10 cellular contexts compared by ENCODE assay signal in the genomic region with DNA sequence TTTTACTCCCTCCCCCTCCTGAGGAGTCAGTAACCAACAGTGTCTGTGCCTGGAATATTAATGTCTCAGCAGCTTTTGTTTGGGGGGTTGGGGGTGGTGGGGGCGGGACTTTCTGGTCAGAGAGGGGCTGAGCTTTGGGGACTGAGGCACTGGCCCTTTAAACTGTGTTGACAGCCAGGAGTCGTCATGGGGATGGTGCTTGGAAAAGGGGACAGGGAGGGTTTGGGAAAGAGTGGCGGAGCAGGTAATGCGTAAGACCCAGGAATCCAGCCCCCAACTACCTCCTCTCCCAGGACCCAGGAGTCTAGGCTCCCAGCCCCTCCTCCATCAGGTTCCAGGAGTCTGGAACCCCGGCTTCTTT. TPM values are rescaled to one million over a fixed set of nuclear protein-coding genes. Genes with fewer than 3 reads are reported as not detected.
A peak's percentile ranks its signal among the peaks of the same experiment; 100 is the strongest.
DNase-seq lines count a peak whose midpoint lies in the region; ATAC-seq, FAIRE-seq and TF ChIP-seq lines count a peak whose summit lies in the region.
"Had no signal": no experiment of that assay in that cellular context is flagged by ENCODE, and none has a peak within 500 bp of the region (broad histone marks: within the 10 kb centered on the region; RNA-seq: fewer than 3 reads in every experiment).

No MANE protein-coding gene starts in this region.

- POLR2A ChIA-PET in H1 (lab: Charles Lee; ENCODE audit: partially characterized antibody), result interaction anchor here (0.7 to 1.6 kb wide), 7 partner anchors 8 to 99 kb away, joined by 3 to 9 read pairs (median 3); no protein-coding TSS in a partner anchor

- DNase-seq in NT2/D1 (ENCODE audit: low read depth, low spot score), result no peak
- peak in 1 of 2 experiments; percentile 53 for DNase-seq in H1 (ENCODE audit: low read depth in 1 of 2, low spot score in 2 of 2)
- no peak for DNase-seq in mesenchymal stem cell
- DNase-seq in sigmoid colon, result no peak
- DNase-seq in Right ventricle myocardium superior, result no peak
- no peak for DNase-seq in NCI-H1105 treated with DMSO at 0.1 percent for 48 hours (lab: John Stamatoyannopoulos, UW)
- no peak for DNase-seq in NCI-H69 (lab: John Stamatoyannopoulos, UW)
- DNase-seq: COR-L47, SHP77 had no signal

- H4K20me1 ChIP-seq in H1 (replicated peaks in 1 of 2; ENCODE audit: control insufficient read depth in 1 of 2, insufficient read depth in 2 of 2, low read length in 2 of 2), result peaks cover 3 to 4% of the 10 kb centered on the region in 2 experiments

- H3K27me3 ChIP-seq in NT2/D1 (ENCODE audit: insufficient read depth, insufficient read length), result peaks cover 37% of the 10 kb centered on the region
- peaks cover 5 to 26% (median 16%) of the 10 kb centered on the region in 4 experiments for H3K27me3 ChIP-seq in H1 (replicated peaks in 1 of 4; ENCODE audit: control insufficient read depth in 3 of 4, extremely low read depth in 1 of 4, insufficient read depth in 3 of 4, low read length in 3 of 4)
- H3K27me3 ChIP-seq in mesenchymal stem cell (ENCODE audit: control insufficient read depth in 1 of 2, insufficient read depth in 1 of 2, low read length in 2 of 2), result peaks cover 0 to 21% of the 10 kb centered on the region in 2 experiments
- no peaks in the 10 kb centered on the region for H3K27me3 ChIP-seq in sigmoid colon

- ATAC-seq in Right ventricle myocardium superior (ENCODE audit: poor library complexity) (no peak), GM21390 (IDR thresholded peaks at IDR 0.05; ENCODE audit: unreplicated experiment) (no peak)

- H3K4ac ChIP-seq in H1 (replicated peaks; ENCODE audit: insufficient read length, low read depth, low read length) (no peak overlapping the region), mesenchymal stem cell (ENCODE audit: low read depth in 1 of 2, low read length in 2 of 2) (peak overlapping the region in 1 of 2 experiments; percentile 55)

- TF ChIP-seq EP300 in H1 (IDR thresholded peaks at IDR 0.05; ENCODE audit: borderline replicate concordance in 1 of 2, low read depth in 2 of 2, low read length in 2 of 2) (no peak), sigmoid colon (IDR thresholded peaks at IDR 0.05) (no peak)

- peaks cover 15% of the 10 kb centered on the region for H3K23me2 ChIP-seq in H1 (ENCODE audit: low read depth, low read length)

- intact Hi-C loops in sigmoid colon (cut with DNase I), result no loop called here
- intact Hi-C loops in Right ventricle myocardium superior (cut with DNase I), result no loop called here

- H2BK12ac ChIP-seq in H1 (ENCODE audit: low read depth, low read length) (no peak overlapping the region), mesenchymal stem cell (ENCODE audit: low read length in 2 of 2) (peak overlapping the region in 1 of 2 experiments; percentile 55)

- H4K8ac ChIP-seq in H1 (ENCODE audit: extremely low read depth, insufficient read depth, low read length) (no peak overlapping the region), mesenchymal stem cell (ENCODE audit: low read length) (peak overlapping the region; percentile 97)

- H2AK5ac ChIP-seq in H1 (ENCODE audit: low read depth, low read length) (no peak overlapping the region), mesenchymal stem cell (ENCODE audit: low read length, severe bottlenecking) (peak overlapping the region; percentile 94)

- TF ChIP-seq CTCF in H1 (IDR thresholded peaks at IDR 0.05; ENCODE audit: control extremely low read depth in 1 of 3, insufficient read depth in 1 of 3, low read depth in 1 of 3, low read length in 3 of 3) (no peak), sigmoid colon (IDR thresholded peaks at IDR 0.05) (no peak)

- H3K18ac ChIP-seq in H1 (ENCODE audit: extremely low read depth, low read length), result no peak overlapping the region
- H3K18ac ChIP-seq in mesenchymal stem cell (ENCODE audit: low read depth in 1 of 2, low read length in 2 of 2), result no peak overlapping the region

- no peak overlapping the region; the same call in 1 of the 2 replicates for H2BK5ac ChIP-seq in H1 (ENCODE audit: low read depth, low read length)
- no peak overlapping the region for H2BK5ac ChIP-seq in mesenchymal stem cell (ENCODE audit: low read depth, low read length, poor library complexity, severe bottlenecking)

- no peaks in the 10 kb centered on the region for H3K79me2 ChIP-seq in H1 (ENCODE audit: control insufficient read depth in 1 of 2, insufficient read depth in 2 of 2, low read length in 2 of 2)

- H2BK20ac ChIP-seq in H1 (ENCODE audit: low read length), result no peak overlapping the region

- 10% methylated on average over 5 of the region's 5 CpGs; no CpG with 5 or more reads in 1 of the 2 experiments for WGBS in H1 (ENCODE audit: extremely low coverage in 1 of 2, insufficient coverage in 1 of 2, insufficient read length in 1 of 2, insufficient replicate concordance in 2 of 2, low coverage in 1 of 2, low lambda C conversion rate in 2 of 2, missing lambda C conversion rate in 1 of 2), 2 experiments
- 62% methylated on average over 4 of the region's 5 CpGs for WGBS in mesenchymal stem cell
- 40 to 56% methylated on average over 5 of the region's 5 CpGs for WGBS in sigmoid colon, 2 donors

- FAIRE-seq in H1 (lab: Jason Lieb, UNC), result no peak

- no peak overlapping the region for H3K56ac ChIP-seq in H1 (replicated peaks; ENCODE audit: insufficient read length, low read depth, low read length)

- H3K79me1 ChIP-seq in H1 (ENCODE audit: low read depth, low read length) (peaks cover 2% of the 10 kb centered on the region; the same call in 1 of the 2 replicates), mesenchymal stem cell (replicated peaks; ENCODE audit: low read length, poor library complexity, severe bottlenecking) (peaks cover 22% of the 10 kb centered on the region)

- H3K36me3 ChIP-seq in NT2/D1 (ENCODE audit: insufficient read depth, insufficient read length, low read length), result peaks cover 3% of the 10 kb centered on the region
- H3K36me3 ChIP-seq in H1 (ENCODE audit: control insufficient read depth in 2 of 4, insufficient read depth in 4 of 4, low read length in 3 of 4), result no peaks in the 10 kb centered on the region
- no peaks in the 10 kb centered on the region for H3K36me3 ChIP-seq in mesenchymal stem cell (ENCODE audit: control insufficient read depth in 1 of 2, insufficient read depth in 2 of 2, low read depth in 1 of 2, low read length in 2 of 2)
- H3K36me3 ChIP-seq in sigmoid colon, result no peaks in the 10 kb centered on the region

- H2AFZ ChIP-seq in H1 (ENCODE audit: low read length), result no peak overlapping the region
- peak overlapping the region; percentile 72 for H2AFZ ChIP-seq in mesenchymal stem cell (ENCODE audit: low read depth, low read length)

- H3K4me3 ChIP-seq in NT2/D1 (ENCODE audit: insufficient read length, low read depth) (peak overlapping the region; percentile 42), H1 (ENCODE audit: extremely low read depth in 1 of 4, insufficient read depth in 2 of 4, low read depth in 3 of 4, low read length in 4 of 4) (peak overlapping the region; percentile 43 to 66 (median 59)), mesenchymal stem cell (ENCODE audit: insufficient read depth in 1 of 2, low read depth in 1 of 2, low read length in 2 of 2) (peak overlapping the region; percentile 23 to 28), sigmoid colon (peak overlapping the region; percentile 5 to 33 (median 20))

- TF ChIP-seq POLR2A in H1 (IDR thresholded peaks at IDR 0.05; ENCODE audit: control extremely low read depth in 1 of 2, low read depth in 2 of 2, low read length in 2 of 2) (no peak), sigmoid colon (IDR thresholded peaks at IDR 0.05) (no peak)

- H3K4me2 ChIP-seq in H1 (ENCODE audit: insufficient read depth in 1 of 2, low read depth in 2 of 2, low read length in 2 of 2) (peak overlapping the region; percentile 81 to 91), mesenchymal stem cell (ENCODE audit: low read length, poor library complexity, severe bottlenecking) (peak overlapping the region; percentile 86)

- TF ChIP-seq RAD21 in H1 (IDR thresholded peaks at IDR 0.05 in 1 of 2, conservative IDR thresholded peaks at IDR 0.05 in 1 of 2; ENCODE audit: low read depth in 2 of 2, low read length in 2 of 2), result no peak

- H3K14ac ChIP-seq in H1 (ENCODE audit: insufficient read length), result no peak overlapping the region
- H3K14ac ChIP-seq in mesenchymal stem cell (ENCODE audit: low read length in 2 of 2), result peak overlapping the region in 1 of 2 experiments; percentile 87

- H3K27ac ChIP-seq in H1 (ENCODE audit: low read depth, low read length) (no peak overlapping the region), mesenchymal stem cell (ENCODE audit: low read length, poor library complexity, severe bottlenecking) (no peak overlapping the region), sigmoid colon (peak overlapping the region; percentile 41 to 64 (median 60))

- H3K9ac ChIP-seq in NT2/D1 (ENCODE audit: insufficient read length, low read depth) (peak overlapping the region; percentile 72), H1 (replicated peaks in 1 of 4; ENCODE audit: extremely low read depth in 1 of 4, low read depth in 3 of 4, low read length in 3 of 4) (peak overlapping the region in 2 of 4 experiments; percentile 54 to 71; a peak in 3 of 7 replicates), mesenchymal stem cell (ENCODE audit: low read length) (peak overlapping the region; percentile 67)

- no peak overlapping the region for H4K5ac ChIP-seq in H1 (ENCODE audit: insufficient read length, low read depth, low read length)

- H4K91ac ChIP-seq in H1 (replicated peaks; ENCODE audit: insufficient read length, low read length) (no peak overlapping the region), mesenchymal stem cell (ENCODE audit: low read length) (peak overlapping the region; percentile 94)

- no peaks in the 10 kb centered on the region for H3K9me3 ChIP-seq in NT2/D1 (ENCODE audit: insufficient read depth, low read length)
- no peaks in the 10 kb centered on the region for H3K9me3 ChIP-seq in H1 (ENCODE audit: insufficient read depth in 2 of 2, low read depth in 1 of 2, low read length in 1 of 2)
- H3K9me3 ChIP-seq in mesenchymal stem cell (ENCODE audit: control insufficient read depth, low read length), result no peaks in the 10 kb centered on the region
- no peaks in the 10 kb centered on the region for H3K9me3 ChIP-seq in sigmoid colon

- H2BK120ac ChIP-seq in H1 (replicated peaks; ENCODE audit: low read depth, low read length) (no peak overlapping the region), mesenchymal stem cell (ENCODE audit: low read depth, low read length) (peak overlapping the region; percentile 81)

- H3K23ac ChIP-seq in H1 (ENCODE audit: insufficient read length) (no peak overlapping the region), mesenchymal stem cell (ENCODE audit: low read length in 2 of 2) (no peak overlapping the region)

- H3K4me1 ChIP-seq in NT2/D1 (ENCODE audit: insufficient read depth, insufficient read length) (peaks cover 2% of the 10 kb centered on the region), H1 (replicated peaks in 1 of 4; ENCODE audit: control insufficient read depth in 3 of 4, insufficient read depth in 4 of 4, low read length in 3 of 4) (peaks cover 9 to 25% (median 17%) of the 10 kb centered on the region in 4 experiments), mesenchymal stem cell (ENCODE audit: control insufficient read depth, insufficient read depth, low read depth, low read length) (peaks cover 32% of the 10 kb centered on the region), sigmoid colon (peaks cover 0 to 9% (median 4%) of the 10 kb centered on the region in 4 donors)

- H2BK15ac ChIP-seq in H1 (ENCODE audit: low read length) (no peak overlapping the region), mesenchymal stem cell (ENCODE audit: low read depth, poor library complexity, severe bottlenecking) (no peak overlapping the region)

- CTCF ChIA-PET in H1 (lab: Charles Lee; ENCODE audit: partially characterized antibody), result interaction anchor here (1.2 to 3.5 kb wide), 4 partner anchors 9 to 80 kb away, joined by 3 to 22 read pairs (median 4); no protein-coding TSS in a partner anchor

RNA-seq across cellular contexts. Expression of gene CADM4, which starts 5.2 kb away (rescaled TPM):
- 23.1 and 25.0 TPM in 2 replicates for total RNA-seq in H1 (2021; fragmentation: NEBNext Ultra II Directional; extraction: Animal tissue kit (Norgen Biotek cat#: 25700))
- polyA plus RNA-seq in H1 (2011; rRNA removed) (13.5 and 20.7 TPM in 2 replicates), sigmoid colon (1 to 10 TPM in 2 of 3 donors, under 1 TPM in 1; 0.92 to 5.7 (median 1.2) TPM)
- 13.8 TPM for polyA plus RNA-seq in H1 (2011; cell fraction: cytosol; rRNA removed)
- 16.9 TPM for polyA plus RNA-seq in H1 (2011; cell fraction: nucleus; rRNA removed)
- polyA plus RNA-seq in H1 (2012, experiment 1 of 2), result 20.2 to 29.4 TPM (median 26.6 TPM) in 4 replicates
- 12.6 TPM for polyA plus RNA-seq in H1 (2012, experiment 2 of 2)
- 33.6 TPM for polyA plus RNA-seq in H1 (2013, experiment 1 of 2)
- 39.6 TPM for polyA plus RNA-seq in H1 (2013, experiment 2 of 2)
- 6.4 and 8.3 TPM in 2 replicates for polyA minus RNA-seq in H1 (2011; rRNA and poly(A)+ RNA removed)
- 9.4 TPM for polyA minus RNA-seq in H1 (2011; cell fraction: cytosol; rRNA and poly(A)+ RNA removed)
- polyA minus RNA-seq in H1 (2011; cell fraction: nucleus; rRNA and poly(A)+ RNA removed), result 3.7 TPM
- 6.9 TPM for polyA plus RNA-seq in mesenchymal stem cell (2013, experiment 1 of 2)
- 6.5 TPM for polyA plus RNA-seq in mesenchymal stem cell (2013, experiment 2 of 2)
- total RNA-seq in sigmoid colon (10 to 100 TPM; 16.4 to 21.7 (median 19.7) TPM), Right ventricle myocardium superior (8.0 TPM)

RNA-seq across cellular contexts. Expression of gene ZNF428, which starts 15.1 kb away (rescaled TPM):
- 16.7 and 19.5 TPM in 2 replicates for total RNA-seq in H1 (2021; fragmentation: NEBNext Ultra II Directional; extraction: Animal tissue kit (Norgen Biotek cat#: 25700))
- polyA plus RNA-seq in H1 (2011; rRNA removed) (7.8 and 15.5 TPM in 2 replicates), sigmoid colon (10 to 100 TPM; 18.0 to 40.2 (median 33.6) TPM)
- 14.5 TPM for polyA plus RNA-seq in H1 (2011; cell fraction: cytosol; rRNA removed)
- polyA plus RNA-seq in H1 (2011; cell fraction: nucleus; rRNA removed), result 16.4 TPM
- polyA plus RNA-seq in H1 (2012, experiment 1 of 2), result 15.6 to 23.2 TPM (median 22.3 TPM) in 4 replicates
- 13.0 TPM for polyA plus RNA-seq in H1 (2012, experiment 2 of 2)
- 6.0 TPM for polyA plus RNA-seq in H1 (2013, experiment 1 of 2)
- 5.6 TPM for polyA plus RNA-seq in H1 (2013, experiment 2 of 2)
- polyA minus RNA-seq in H1 (2011; rRNA and poly(A)+ RNA removed), result 1.1 and 2.2 TPM in 2 replicates
- 5.4 TPM for polyA minus RNA-seq in H1 (2011; cell fraction: cytosol; rRNA and poly(A)+ RNA removed)
- polyA minus RNA-seq in H1 (2011; cell fraction: nucleus; rRNA and poly(A)+ RNA removed), result 6.6 TPM
- 22.9 TPM for polyA plus RNA-seq in mesenchymal stem cell (2013, experiment 1 of 2)
- polyA plus RNA-seq in mesenchymal stem cell (2013, experiment 2 of 2), result 23.3 TPM
- total RNA-seq in sigmoid colon (10 to 100 TPM; 22.5 to 39.6 (median 35.6) TPM), Right ventricle myocardium superior (32.5 TPM)

RNA-seq across cellular contexts. Expression of gene SRRM5, which starts 22.6 kb away (rescaled TPM):
- 0.11 and 0.25 TPM in 2 replicates for total RNA-seq in H1 (2021; fragmentation: NEBNext Ultra II Directional; extraction: Animal tissue kit (Norgen Biotek cat#: 25700))
- polyA plus RNA-seq in H1 (2011; rRNA removed), result 0.06 and 0.16 TPM in 2 replicates
- polyA plus RNA-seq in H1 (2011; cell fraction: cytosol; rRNA removed), result 0.25 TPM
- 0.51 TPM for polyA plus RNA-seq in H1 (2011; cell fraction: nucleus; rRNA removed)
- 0.28 to 0.32 TPM (median 0.29 TPM) in 4 replicates for polyA plus RNA-seq in H1 (2012, experiment 1 of 2)
- 0.07 TPM for polyA plus RNA-seq in H1 (2012, experiment 2 of 2)
- polyA plus RNA-seq in H1 (2013, experiment 1 of 2), result 0.22 TPM
- polyA plus RNA-seq in H1 (2013, experiment 2 of 2), result 0.24 TPM
- 0.07 and 0.28 TPM in 2 replicates for polyA minus RNA-seq in H1 (2011; rRNA and poly(A)+ RNA removed)
- polyA minus RNA-seq in H1 (2011; cell fraction: cytosol; rRNA and poly(A)+ RNA removed), result not detected
- polyA minus RNA-seq in H1 (2011; cell fraction: nucleus; rRNA and poly(A)+ RNA removed), result not detected
- 0.12 TPM for polyA plus RNA-seq in mesenchymal stem cell (2013, experiment 1 of 2)
- polyA plus RNA-seq in mesenchymal stem cell (2013, experiment 2 of 2), result 0.07 TPM
- total RNA-seq in sigmoid colon, result 1 to 10 TPM in 1 of 4 donors, under 1 TPM in 2, not detected in 1; 0.27 to 1.1 (median 0.36) TPM
- polyA plus RNA-seq in sigmoid colon, result under 1 TPM in 1 of 3 donors, not detected in 2; 0.66 TPM
- total RNA-seq in Right ventricle myocardium superior, result 0.13 TPM

RNA-seq across cellular contexts. Expression of gene PLAUR, which starts 35.5 kb away (rescaled TPM):
- 22.9 and 23.0 TPM in 2 replicates for total RNA-seq in H1 (2021; fragmentation: NEBNext Ultra II Directional; extraction: Animal tissue kit (Norgen Biotek cat#: 25700))
- polyA plus RNA-seq in H1 (2011; rRNA removed) (23.4 and 29.8 TPM in 2 replicates), sigmoid colon (10 to 100 TPM; 18.6 to 69.2 (median 53.9) TPM)
- polyA plus RNA-seq in H1 (2011; cell fraction: cytosol; rRNA removed), result 33.3 TPM
- polyA plus RNA-seq in H1 (2011; cell fraction: nucleus; rRNA removed), result 32.7 TPM
- 22.5 to 28.7 TPM (median 26.3 TPM) in 4 replicates for polyA plus RNA-seq in H1 (2012, experiment 1 of 2)
- polyA plus RNA-seq in H1 (2012, experiment 2 of 2), result 16.1 TPM
- 32.2 TPM for polyA plus RNA-seq in H1 (2013, experiment 1 of 2)
- polyA plus RNA-seq in H1 (2013, experiment 2 of 2), result 35.2 TPM
- polyA minus RNA-seq in H1 (2011; rRNA and poly(A)+ RNA removed), result 11.9 and 15.1 TPM in 2 replicates
- polyA minus RNA-seq in H1 (2011; cell fraction: cytosol; rRNA and poly(A)+ RNA removed), result 8.6 TPM
- polyA minus RNA-seq in H1 (2011; cell fraction: nucleus; rRNA and poly(A)+ RNA removed), result 9.9 TPM
- 83.9 TPM for polyA plus RNA-seq in mesenchymal stem cell (2013, experiment 1 of 2)
- polyA plus RNA-seq in mesenchymal stem cell (2013, experiment 2 of 2), result 83.9 TPM
- total RNA-seq in sigmoid colon (10 to 100 TPM in 2 of 4 donors, 1 to 10 TPM in 2; 3.2 to 15.5 (median 9.8) TPM), Right ventricle myocardium superior (3.4 TPM)

RNA-seq across cellular contexts. Expression of gene ZNF576, which starts 38.1 kb away (rescaled TPM):
- total RNA-seq in H1 (2021; fragmentation: NEBNext Ultra II Directional; extraction: Animal tissue kit (Norgen Biotek cat#: 25700)), result 13.6 and 14.7 TPM in 2 replicates
- polyA plus RNA-seq in H1 (2011; rRNA removed) (32.4 and 35.9 TPM in 2 replicates), sigmoid colon (10 to 100 TPM; 15.0 to 21.5 (median 19.8) TPM)
- 22.3 TPM for polyA plus RNA-seq in H1 (2011; cell fraction: cytosol; rRNA removed)
- 19.5 TPM for polyA plus RNA-seq in H1 (2011; cell fraction: nucleus; rRNA removed)
- 11.7 to 16.0 TPM (median 13.6 TPM) in 4 replicates for polyA plus RNA-seq in H1 (2012, experiment 1 of 2)
- polyA plus RNA-seq in H1 (2012, experiment 2 of 2), result 18.5 TPM
- 17.0 TPM for polyA plus RNA-seq in H1 (2013, experiment 1 of 2)
- 17.1 TPM for polyA plus RNA-seq in H1 (2013, experiment 2 of 2)
- 10.6 and 11.2 TPM in 2 replicates for polyA minus RNA-seq in H1 (2011; rRNA and poly(A)+ RNA removed)
- polyA minus RNA-seq in H1 (2011; cell fraction: cytosol; rRNA and poly(A)+ RNA removed), result 4.4 TPM
- polyA minus RNA-seq in H1 (2011; cell fraction: nucleus; rRNA and poly(A)+ RNA removed), result 11.5 TPM
- 14.6 TPM for polyA plus RNA-seq in mesenchymal stem cell (2013, experiment 1 of 2)
- 14.8 TPM for polyA plus RNA-seq in mesenchymal stem cell (2013, experiment 2 of 2)
- total RNA-seq in sigmoid colon (10 to 100 TPM; 12.1 to 23.3 (median 14.8) TPM), Right ventricle myocardium superior (12.3 TPM)

Comparison
In these comparisons a context has a peak if more than half of its experiments do, and no peak if none do; other contexts are left out.
1. H3K27ac ChIP-seq: peak in sigmoid colon (4 of 4); none in H1 (single experiment) and mesenchymal stem cell (single experiment).
2. Peak in every context shown above with its lines, with median percentiles within 50 percentile points of each other: H3K4me3 ChIP-seq.